In genomic region chrX:56382278-56382677, GRCh38 we compare ENCODE assay signal across 1 cellular context.
TF ChIP-seq lines count a peak whose summit lies in the region.

No MANE protein-coding gene starts in this region.

TF ChIP-seq in SK-N-SH treated with all-trans-retinoic acid at 6 μM for 48 hours, 23 proteins besides CTCF, POLR2A, EP300 and RAD21 (continued from another document):
- no peak for TF ChIP-seq GLIS3 (CRISPR knock-in tag; IDR thresholded peaks at IDR 0.05)
- no peak for TF ChIP-seq TSHZ2 (CRISPR knock-in tag; IDR thresholded peaks at IDR 0.05)
